Comparison of ENCODE assay signal across 28 cellular contexts in genomic region chr4:8637456-8637984, GRCh38. TPM values are rescaled to one million over a fixed set of nuclear protein-coding genes. Genes with fewer than 3 reads are reported as not detected.
A peak's percentile ranks its signal among the peaks of the same experiment; 100 is the strongest.
DNase-seq lines count a peak whose midpoint lies in the region; ATAC-seq, FAIRE-seq and TF ChIP-seq lines count a peak whose summit lies in the region.
"Had no signal": no experiment of that assay in that cellular context is flagged by ENCODE, and none has a peak within 500 bp of the region (broad histone marks: within the 10 kb centered on the region; RNA-seq: fewer than 3 reads in every experiment).

No MANE protein-coding gene starts in this region.

- POLR2A ChIA-PET in K562 (lab: Yijun Ruan, JAX), result no interaction called here

- TF ChIP-seq POLR2A in K562 (conservative IDR thresholded peaks at IDR 0.05) (no peak), thyroid gland (IDR thresholded peaks at IDR 0.05) (no peak)

- DNase-seq in cardiac septum (ENCODE audit: low spot score) (peak; percentile 65), left cardiac atrium (no peak), K562 (ENCODE audit: extremely low read depth in 1 of 4, low spot score in 3 of 4) (peak in 2 of 4 experiments; percentile 38 to 40), tibial artery (peak; percentile 14 to 25), SKM-1 treated with dmso at 0.1 percent for 144 hours (lab: John Stamatoyannopoulos, UW; ENCODE audit: unreplicated experiment) (no peak), thyroid gland (no peak), C1 segment of cervical spinal cord (lab: John Stamatoyannopoulos, UW) (no peak)
- DNase-seq: AML-193; CD4-positive, CD25-positive, alpha-beta regulatory T cell; COR-L47; DMS 273 treated with DMSO at 0.1 percent for 48 hours; DND-41; MG63; NCI-H1092; NCI-H1436; NCI-H187 treated with DMSO at 0.1 percent for 48 hours; NCI-H2107; NCI-H446 treated with DMSO at 0.1 percent for 48 hours; NCI-H526 treated with DMSO at 0.1 percent for 48 hours; PC-9; RPMI8226; SIG-M5 had no signal

- H3K4me1 ChIP-seq in K562 (replicated peaks in 1 of 2; ENCODE audit: control insufficient read depth in 2 of 2, insufficient read depth in 2 of 2, low read length in 2 of 2), result no peaks in the 10 kb centered on the region
- H3K4me1 ChIP-seq in tibial artery, result no peaks in the 10 kb centered on the region
- no peaks in the 10 kb centered on the region for H3K4me1 ChIP-seq in thyroid gland

- H3K27me3 ChIP-seq in K562 (ENCODE audit: control insufficient read depth in 2 of 2, insufficient read depth in 2 of 2, low read length in 2 of 2) (peaks cover 21 to 38% of the 10 kb centered on the region in 2 experiments; a peak in 4 of 5 replicates), tibial artery (peaks cover 0 to 10% of the 10 kb centered on the region in 2 donors), thyroid gland (no peaks in the 10 kb centered on the region)
- H3K27me3 ChIP-seq: MG63 had no signal

- in situ Hi-C loops in K562 (cut with MboI), result no loop called here

- TF ChIP-seq EP300 in Ishikawa (IDR thresholded peaks at IDR 0.05; ENCODE audit: borderline replicate concordance) (no peak), K562 (IDR thresholded peaks at IDR 0.05; ENCODE audit: low read length) (no peak)

- H3K4me3 ChIP-seq in K562, result no peak overlapping the region
- no peak overlapping the region for H3K4me3 ChIP-seq in tibial artery
- no peak overlapping the region for H3K4me3 ChIP-seq in thyroid gland (replicated peaks in 1 of 3)
- H3K4me3 ChIP-seq: MG63, PC-9 had no signal

- TF ChIP-seq CTCF in K562 (IDR thresholded peaks at IDR 0.05 in 2 of 3, conservative IDR thresholded peaks at IDR 0.05 in 1 of 3; ENCODE audit: insufficient read depth in 2 of 3, low read depth in 1 of 3, low read length in 3 of 3) (no peak), tibial artery (IDR thresholded peaks at IDR 0.05) (no peak), thyroid gland (IDR thresholded peaks at IDR 0.05) (no peak)

- intact Hi-C loops in cardiac septum (cut with DNase I), result no loop called here
- intact Hi-C loops in left cardiac atrium (cut with DNase I), result no loop called here
- intact Hi-C loops in K562 (cut with micrococcal nuclease), result no loop called here
- intact Hi-C loops in tibial artery (cut with DNase I; ENCODE audit: low total_unique reads), result no loop called here
- intact Hi-C loops in thyroid gland (cut with DNase I), result no loop called here

- no peak for FAIRE-seq in K562 (lab: Jason Lieb, UNC)
- FAIRE-seq: GM12892, GM18507, GM19239 had no signal

- no peak overlapping the region for H3K9ac ChIP-seq in K562 (ENCODE audit: insufficient read depth in 1 of 2, low read depth in 2 of 2, low read length in 2 of 2)

- no peaks in the 10 kb centered on the region for H3K9me1 ChIP-seq in K562 (ENCODE audit: control insufficient read depth, insufficient read depth, low read length)

- H3K79me2 ChIP-seq in K562 (ENCODE audit: control insufficient read depth, insufficient read depth, low read length), result no peaks in the 10 kb centered on the region

- H3K36me3 ChIP-seq in K562 (ENCODE audit: control insufficient read depth, insufficient read depth, low read length), result no peaks in the 10 kb centered on the region
- H3K36me3 ChIP-seq in tibial artery, result no peaks in the 10 kb centered on the region
- H3K36me3 ChIP-seq in thyroid gland, result no peaks in the 10 kb centered on the region
- H3K36me3 ChIP-seq: MG63 had no signal

- no peak for ATAC-seq in left cardiac atrium
- no peak for ATAC-seq in K562
- ATAC-seq: SK-N-SH treated with all-trans-retinoic acid at 6 μM for 48 hours had no signal

- WGBS in K562 (ENCODE audit: insufficient coverage, low coverage, missing lambda C conversion rate), result 0% methylated on average over 2 of the region's 2 CpGs
- 87 to 93% methylated on average over 1 to 2 of the region's 2 CpGs for WGBS in thyroid gland, 2 donors

- CTCF ChIA-PET in K562 (lab: Yijun Ruan, JAX; ENCODE audit: low intra/inter-chr PET ratio), result no interaction called here

- H2AFZ ChIP-seq in K562 (ENCODE audit: low read depth, low read length), result no peak overlapping the region
- H2AFZ ChIP-seq: PC-9 had no signal

- TF ChIP-seq RAD21 in Ishikawa (IDR thresholded peaks at IDR 0.05; ENCODE audit: low read depth) (no peak), K562 (CRISPR knock-in tag; conservative IDR thresholded peaks at IDR 0.05 in 1 of 2, IDR thresholded peaks at IDR 0.05 in 1 of 2) (no peak)

- H3K27ac ChIP-seq in K562 (ENCODE audit: extremely low read depth, low read depth, low read length) (no peak overlapping the region), tibial artery (no peak overlapping the region), thyroid gland (no peak overlapping the region)
- H3K27ac ChIP-seq: PC-9 had no signal

- H4K20me1 ChIP-seq in K562 (replicated peaks; ENCODE audit: control insufficient read depth, insufficient read depth, low read length), result peaks cover 3% of the 10 kb centered on the region; the same call in 1 of the 2 replicates

- no TSS peak for BruUV-seq in K562 (replicated peaks; lab: Mats Ljungman, UMichigan)

- H3K4me2 ChIP-seq in K562 (ENCODE audit: insufficient read depth, low read length), result no peak overlapping the region
- H3K4me2 ChIP-seq: PC-9 had no signal

- H3K9me3 ChIP-seq in K562 (replicated peaks; ENCODE audit: control insufficient read depth, insufficient read depth, low read depth, low read length) (no peaks in the 10 kb centered on the region), tibial artery (no peaks in the 10 kb centered on the region), thyroid gland (no peaks in the 10 kb centered on the region)
- H3K9me3 ChIP-seq: MG63 had no signal

TF ChIP-seq in Ishikawa, 13 proteins besides CTCF, POLR2A, EP300 and RAD21 (continues in another document):
- TF ChIP-seq ZBTB7A (IDR thresholded peaks at IDR 0.05; ENCODE audit: low read depth), result no peak
- no peak for TF ChIP-seq NFIC (IDR thresholded peaks at IDR 0.05)

TF ChIP-seq in K562, 482 proteins besides CTCF, POLR2A, EP300 and RAD21 (continues in another document):
- TF ChIP-seq BHLHE40 (IDR thresholded peaks at IDR 0.05; ENCODE audit: low read length) (no peak), USF2 (CRISPR knock-in tag; IDR thresholded peaks at IDR 0.05) (peak; percentile 83)

RNA-seq across cellular contexts. Expression of gene CPZ, which starts 45.0 kb away (rescaled TPM):
- total RNA-seq in cardiac septum (0.30 TPM), left cardiac atrium (1 to 10 TPM; 1.8 to 2.2 TPM), K562 (2014; rRNA removed) (0.41 and 1.1 TPM in 2 replicates), K562 (2014; rRNA removed; fragmentation: Illumina TruSeq; extraction: Trizol) (0.58 and 0.67 TPM in 2 replicates), K562 (2015; rRNA removed; fragmentation: Illumina TruSeq; extraction: Trizol) (2.1 and 2.2 TPM in 2 replicates), K562 (2021) (1.5 and 1.6 TPM in 2 replicates), thyroid gland (10 to 100 TPM in 1 of 4 donors, 1 to 10 TPM in 3; 4.1 to 12.9 (median 6.5) TPM)
- total RNA-seq in K562 (2011; cell fraction: chromatin; rRNA removed; ENCODE audit: low replicate concordance), result 19.3 and 33.1 TPM in 2 replicates
- total RNA-seq in K562 (2011; cell fraction: nucleolus; rRNA removed), result 12.5 and 16.5 TPM in 2 replicates
- 15.9 and 26.4 TPM in 2 replicates for total RNA-seq in K562 (2011; cell fraction: nucleoplasm; rRNA removed)
- polyA plus RNA-seq in K562 (2011; rRNA removed) (0.60 and 2.0 TPM in 2 replicates), K562 (2014; fragmentation: Illumina TruSeq; extraction: Trizol) (0.68 and 1.4 TPM in 2 replicates), K562 (2014; fragmentation: Nextera tagmentation; extraction: Ambion mirVana) (under 1 TPM in 1 of 2 experiments, not detected in 1; 0.06 TPM), K562 (2014; rRNA removed) (1.1 TPM in 2 replicates)
- 0.38 and 4.3 TPM in 2 replicates for polyA plus RNA-seq in K562 (2011; cell fraction: cytosol; rRNA removed)
- polyA plus RNA-seq in K562 (2011; cell fraction: nucleus; rRNA removed), result 1.7 and 13.8 TPM in 2 replicates
- 4.3 and 41.5 TPM in 2 replicates for polyA plus RNA-seq in K562 (2012)
- 1.4 TPM in 1 of 2 replicates, not detected in the other for polyA minus RNA-seq in K562 (2011; rRNA and poly(A)+ RNA removed)
- polyA minus RNA-seq in K562 (2011; cell fraction: cytosol; rRNA and poly(A)+ RNA removed), result 0.86 TPM in 1 of 2 replicates, not detected in the other
- 1.4 and 2.6 TPM in 2 replicates for polyA minus RNA-seq in K562 (2011; cell fraction: nucleus; rRNA and poly(A)+ RNA removed)
- total RNA-seq: CD4-positive, CD25-positive, alpha-beta regulatory T cell had no signal
- polyA plus RNA-seq: CD4-positive, CD25-positive, alpha-beta regulatory T cell had no signal

RNA-seq across cellular contexts. Expression of gene GPR78, which starts 57.3 kb away (rescaled TPM):
- total RNA-seq in cardiac septum (not detected), left cardiac atrium (under 1 TPM in 1 of 2 donors, not detected in 1; 0.06 TPM), K562 (2014; rRNA removed) (0.04 TPM in 1 of 2 replicates, not detected in the other), K562 (2014; rRNA removed; fragmentation: Illumina TruSeq; extraction: Trizol) (not detected in 2 replicates), K562 (2015; rRNA removed; fragmentation: Illumina TruSeq; extraction: Trizol) (0.07 TPM in 1 of 2 replicates, not detected in the other), K562 (2021) (0.09 and 0.16 TPM in 2 replicates), thyroid gland (not detected)
- 4.4 and 8.6 TPM in 2 replicates for total RNA-seq in K562 (2011; cell fraction: chromatin; rRNA removed; ENCODE audit: low replicate concordance)
- 2.4 and 3.2 TPM in 2 replicates for total RNA-seq in K562 (2011; cell fraction: nucleolus; rRNA removed)
- 3.6 and 4.8 TPM in 2 replicates for total RNA-seq in K562 (2011; cell fraction: nucleoplasm; rRNA removed)
- polyA plus RNA-seq in K562 (2011; rRNA removed) (0.13 TPM in 1 of 2 replicates, not detected in the other), K562 (2014; fragmentation: Illumina TruSeq; extraction: Trizol) (0.06 TPM in 1 of 2 replicates, not detected in the other), K562 (2014; fragmentation: Nextera tagmentation; extraction: Ambion mirVana) (not detected), K562 (2014; rRNA removed) (0.04 and 0.08 TPM in 2 replicates)
- polyA plus RNA-seq in K562 (2011; cell fraction: cytosol; rRNA removed), result 0.07 TPM in 1 of 2 replicates, not detected in the other
- polyA plus RNA-seq in K562 (2011; cell fraction: nucleus; rRNA removed), result 0.20 and 1.3 TPM in 2 replicates
- 0.08 and 0.39 TPM in 2 replicates for polyA plus RNA-seq in K562 (2012)
- polyA minus RNA-seq in K562 (2011; rRNA and poly(A)+ RNA removed), result 0.21 TPM in 1 of 2 replicates, not detected in the other
- polyA minus RNA-seq in K562 (2011; cell fraction: cytosol; rRNA and poly(A)+ RNA removed), result not detected in 2 replicates
- 0.11 and 0.67 TPM in 2 replicates for polyA minus RNA-seq in K562 (2011; cell fraction: nucleus; rRNA and poly(A)+ RNA removed)
- total RNA-seq: CD4-positive, CD25-positive, alpha-beta regulatory T cell; H4 had no signal
- polyA plus RNA-seq: CD4-positive, CD25-positive, alpha-beta regulatory T cell had no signal

Comparison
In these comparisons a context has a peak if more than half of its experiments do, and no peak if none do; other contexts are left out.
1. DNase-seq: peak in cardiac septum (single experiment) and tibial artery (2 of 2); none in left cardiac atrium (single experiment), SKM-1 treated with dmso at 0.1 percent for 144 hours (single experiment), thyroid gland (0 of 2) and C1 segment of cervical spinal cord (0 of 14).